In the genomic region with DNA sequence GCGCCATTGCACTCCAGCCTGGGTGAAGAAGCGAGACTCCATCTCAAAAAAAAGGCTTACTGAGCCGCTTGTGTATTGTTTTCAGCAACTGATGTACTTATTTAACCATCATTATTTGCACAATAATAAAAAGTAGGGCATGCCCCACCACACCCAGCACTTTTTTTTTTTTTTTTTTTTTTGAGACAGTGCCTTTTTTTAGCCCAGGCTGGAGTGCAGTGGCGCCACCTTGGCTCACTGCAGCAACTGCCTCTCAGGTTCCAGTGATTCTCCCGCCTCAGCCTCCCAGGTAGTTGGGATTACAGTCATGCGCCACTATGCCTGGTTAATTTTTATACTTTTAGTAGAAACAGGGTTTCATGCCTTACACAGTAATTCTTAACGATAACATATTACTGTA, we compare ENCODE assay signal across 16 cellular contexts. TPM values are rescaled to one million over a fixed set of nuclear protein-coding genes. Genes with fewer than 3 reads are reported as not detected.
A peak's percentile ranks its signal among the peaks of the same experiment; 100 is the strongest.
DNase-seq lines count a peak whose midpoint lies in the region; ATAC-seq, FAIRE-seq and TF ChIP-seq lines count a peak whose summit lies in the region.
"Had no signal": no experiment of that assay in that cellular context is flagged by ENCODE, and none has a peak within 500 bp of the region (broad histone marks: within the 10 kb centered on the region; RNA-seq: fewer than 3 reads in every experiment).

No MANE protein-coding gene starts in this region.

- H3K27ac ChIP-seq in GM12878 (ENCODE audit: control insufficient read depth, insufficient read depth) (no peak overlapping the region), mesendoderm (ENCODE audit: low read depth, low read length) (no peak overlapping the region), ascending aorta (no peak overlapping the region)

- no peak overlapping the region for H2BK15ac ChIP-seq in mesendoderm (replicated peaks; ENCODE audit: low read depth)

- H3K9ac ChIP-seq in GM12878 (ENCODE audit: control insufficient read depth, insufficient read depth, low read length) (no peak overlapping the region), mesendoderm (ENCODE audit: low read length) (no peak overlapping the region)

- H3K4me1 ChIP-seq in GM12878 (ENCODE audit: control insufficient read depth, insufficient read depth, low read length), result no peaks in the 10 kb centered on the region
- H3K4me1 ChIP-seq in mesendoderm (ENCODE audit: control insufficient read depth, low read depth, low read length), result no peaks in the 10 kb centered on the region
- H3K4me1 ChIP-seq in ascending aorta, result no peaks in the 10 kb centered on the region

- H3K27me3 ChIP-seq in GM12878 (replicated peaks in 1 of 2; ENCODE audit: control insufficient read depth in 2 of 2, insufficient read depth in 2 of 2, low read length in 1 of 2) (no peaks in the 10 kb centered on the region), mesendoderm (ENCODE audit: insufficient read depth, low read length, poor library complexity) (no peaks in the 10 kb centered on the region), ascending aorta (no peaks in the 10 kb centered on the region)

- RAD21 ChIA-PET in GM12878 (lab: Charles Lee; ENCODE audit: unreplicated experiment), result no interaction called here

- no peaks in the 10 kb centered on the region for H3K79me1 ChIP-seq in mesendoderm (ENCODE audit: low read length)

- H2AFZ ChIP-seq in GM12878 (ENCODE audit: control insufficient read depth, low read depth, low read length), result no peak overlapping the region

- H2AK5ac ChIP-seq in mesendoderm (ENCODE audit: low read length), result no peak overlapping the region

- TF ChIP-seq POLR2A in GM12878 (IDR thresholded peaks at IDR 0.05; ENCODE audit: low read depth, low read length), result no peak

- CTCF ChIA-PET in GM12878 (lab: Yijun Ruan, JAX), result interaction anchor here (1.3 kb wide), 1 partner anchor 10 kb away, joined by 4 read pairs; no protein-coding TSS in a partner anchor

- no peak for TF ChIP-seq EP300 in GM12878 (IDR thresholded peaks at IDR 0.05; ENCODE audit: borderline replicate concordance in 1 of 2, control insufficient read depth in 1 of 2, low read depth in 2 of 2, low read length in 2 of 2)

- SMC1A ChIA-PET in GM12878 (lab: Charles Lee; ENCODE audit: uncharacterized antibody, unreplicated experiment), result no interaction called here

- no TSS peak for BruUV-seq in GM12878 (replicated peaks; lab: Mats Ljungman, UMichigan)

- H3K9me3 ChIP-seq in GM12878 (replicated peaks; ENCODE audit: control insufficient read depth, insufficient read depth, low read length) (no peaks in the 10 kb centered on the region), ascending aorta (no peaks in the 10 kb centered on the region)

- H3K79me2 ChIP-seq in GM12878 (ENCODE audit: control insufficient read depth, insufficient read depth, low read length) (no peaks in the 10 kb centered on the region), mesendoderm (ENCODE audit: control insufficient read depth, insufficient read depth, low read length) (no peaks in the 10 kb centered on the region)

- POLR2A ChIA-PET in GM12878 (lab: Charles Lee), result no interaction called here

- no peak overlapping the region for H3K4me2 ChIP-seq in GM12878 (ENCODE audit: control insufficient read depth, insufficient read depth)
- H3K4me2 ChIP-seq in mesendoderm (ENCODE audit: low read length), result no peak overlapping the region
- H3K4me2 ChIP-seq: smooth muscle cell had no signal

- no peak overlapping the region for H4K5ac ChIP-seq in mesendoderm (ENCODE audit: low read length)

- no peak for TF ChIP-seq CTCF in GM12878 (IDR thresholded peaks at IDR 0.05 in 2 of 3, conservative IDR thresholded peaks at IDR 0.05 in 1 of 3; ENCODE audit: control insufficient read depth in 2 of 3, extremely low read depth in 1 of 3, insufficient read depth in 1 of 3, low read depth in 3 of 3, low read length in 3 of 3)
- no peak for TF ChIP-seq CTCF in ascending aorta (IDR thresholded peaks at IDR 0.05)

- no peak overlapping the region for H3K4me3 ChIP-seq in GM12878
- no peak overlapping the region for H3K4me3 ChIP-seq in mesendoderm (ENCODE audit: low read length)
- H3K4me3 ChIP-seq in ascending aorta, result no peak overlapping the region
- H3K4me3 ChIP-seq: smooth muscle cell had no signal

- ATAC-seq in GM12878 (no peak), HG02884 (IDR thresholded peaks at IDR 0.05; ENCODE audit: unreplicated experiment) (no peak)
- ATAC-seq: activated CD4-positive, CD25-positive, alpha-beta regulatory T cell treated with anti-CD3 and anti-CD28 coated beads, Interleukin-2, amount 50 U/mL, for 24 hours; stimulated activated naive CD8-positive, alpha-beta T cell treated with anti-CD3 and anti-CD28 coated beads, Interleukin-15, amount 100 ng/mL, for 72 hours had no signal

- intact Hi-C loops in GM12878 (cut with micrococcal nuclease; ENCODE audit: unreplicated experiment), result no loop called here
- intact Hi-C loops in ascending aorta (cut with DNase I), result no loop called here

- in situ Hi-C loops in KBM-7 (cut with MboI; ENCODE audit: low pct_unique_long_range_greater_than_20kb, low sequenced_read_pairs), result no loop called here
- in situ Hi-C loops in GM12878 (cut with MboI), result no loop called here

- H3K4ac ChIP-seq in mesendoderm (ENCODE audit: low read depth, low read length), result no peak overlapping the region

- no peak overlapping the region for H2BK120ac ChIP-seq in mesendoderm (ENCODE audit: low read depth, low read length)

- H4K20me1 ChIP-seq in GM12878 (ENCODE audit: control insufficient read depth, insufficient read depth), result no peaks in the 10 kb centered on the region

- H3K36me3 ChIP-seq in GM12878 (ENCODE audit: control insufficient read depth in 2 of 2, insufficient read depth in 2 of 2, low read length in 1 of 2), result peaks cover 19 to 23% of the 10 kb centered on the region in 2 experiments; a peak in 3 of 4 replicates
- H3K36me3 ChIP-seq in mesendoderm (ENCODE audit: control insufficient read depth, insufficient read depth, low read length), result peaks cover 19% of the 10 kb centered on the region
- H3K36me3 ChIP-seq in ascending aorta, result peaks cover 0 to 5% of the 10 kb centered on the region in 2 donors

- H4K8ac ChIP-seq in mesendoderm (ENCODE audit: low read depth, low read length), result no peak overlapping the region

- no peak for TF ChIP-seq RAD21 in GM12878 (IDR thresholded peaks at IDR 0.05; ENCODE audit: insufficient read depth, low read depth, low read length)

- no peak overlapping the region for H3K18ac ChIP-seq in mesendoderm (ENCODE audit: low read length)

- 95% methylated on average over 7 of the region's 7 CpGs for WGBS in GM12878 (ENCODE audit: insufficient coverage, insufficient replicate concordance, low lambda C conversion rate, missing lambda C conversion rate)
- no CpG with 5 or more reads among the region's 7 CpGs for WGBS in mesendoderm (ENCODE audit: extremely low coverage, insufficient coverage, low lambda C conversion rate)

- H3K56ac ChIP-seq in mesendoderm (ENCODE audit: low read length), result no peak overlapping the region

- peak; percentile 24 for DNase-seq in NCI-H2171 treated with DMSO at 0.1 percent for 48 hours (lab: John Stamatoyannopoulos, UW)
- no peak for DNase-seq in NCI-H2171 (lab: John Stamatoyannopoulos, UW)
- peak; percentile 37 for DNase-seq in KBM-7
- DNase-seq in GM12878 (ENCODE audit: low read depth, low spot score), result no peak
- DNase-seq in mesendoderm, result peak; percentile 29
- DNase-seq in NCI-H1105 treated with DMSO at 0.1 percent for 48 hours (lab: John Stamatoyannopoulos, UW), result no peak
- no peak for DNase-seq in ascending aorta (ENCODE audit: low spot score in 2 of 2)
- DNase-seq: activated naive CD4-positive, alpha-beta T cell treated with anti-CD3 and anti-CD28 coated beads for 36 hours; NCI-H2227 treated with DMSO at 0.1 percent for 48 hours; stimulated activated naive CD8-positive, alpha-beta T cell treated with anti-CD3 and anti-CD28 coated beads, Interleukin-15, amount 100 ng/mL, for 72 hours had no signal

- FAIRE-seq in GM12878 (lab: Jason Lieb, UNC), result no peak
- FAIRE-seq: endometrium, H54, islet of Langerhans had no signal

- no peak overlapping the region for H2BK5ac ChIP-seq in mesendoderm (ENCODE audit: low read length)

- no peak overlapping the region for H3K23ac ChIP-seq in mesendoderm (ENCODE audit: low read length)

RNA-seq across cellular contexts. Expression of gene TRNAU1AP, which starts 12.2 kb away (rescaled TPM):
- 99.4 and 101 TPM in 2 replicates for total RNA-seq in GM12878 (2013; cell fraction: nucleolus; rRNA removed)
- total RNA-seq in GM12878 (2014; rRNA removed), result 24.3 and 28.2 TPM in 2 replicates
- total RNA-seq in GM12878 (2014; rRNA removed; fragmentation: Illumina TruSeq; extraction: Trizol), result 26.2 and 29.5 TPM in 2 replicates
- total RNA-seq in GM12878 (2021), result 30.8 and 35.6 TPM in 2 replicates
- 16.8 TPM for polyA plus RNA-seq in GM12878 (2011; ENCODE audit: low read depth)
- 60.7 and 67.0 TPM in 2 replicates for polyA plus RNA-seq in GM12878 (2011; rRNA removed)
- polyA plus RNA-seq in GM12878 (2011; cell fraction: cytosol; rRNA removed), result 35.3 and 40.9 TPM in 2 replicates
- 49.4 and 62.4 TPM in 2 replicates for polyA plus RNA-seq in GM12878 (2011; cell fraction: nucleus; rRNA removed)
- polyA plus RNA-seq in GM12878 (2012), result 26.9 and 27.2 TPM in 2 replicates
- polyA plus RNA-seq in GM12878 (2014; fragmentation: Illumina TruSeq; extraction: Trizol), result 28.5 and 34.3 TPM in 2 replicates
- 10 to 100 TPM; 53.1 to 53.8 TPM for polyA plus RNA-seq in GM12878 (2014; fragmentation: Nextera tagmentation; extraction: Ambion mirVana)
- polyA plus RNA-seq in GM12878 (2014; rRNA removed), result 25.8 and 34.3 TPM in 2 replicates
- polyA plus RNA-seq in GM12878 (2016; fragmentation: Nextera tagmentation; extraction: Ambion mirVana), result 10 to 100 TPM; 28.5 to 32.8 TPM
- polyA minus RNA-seq in GM12878 (2011; rRNA and poly(A)+ RNA removed), result 31.7 and 32.2 TPM in 2 replicates
- polyA minus RNA-seq in GM12878 (2011; cell fraction: cytosol; rRNA and poly(A)+ RNA removed), result 13.1 and 13.7 TPM in 2 replicates
- polyA minus RNA-seq in GM12878 (2011; cell fraction: nucleus; rRNA and poly(A)+ RNA removed), result 18.9 and 26.8 TPM in 2 replicates
- polyA plus RNA-seq in mesendoderm (2013, experiment 1 of 2), result 20.8 TPM
- 23.7 TPM for polyA plus RNA-seq in mesendoderm (2013, experiment 2 of 2)
- 11.0 TPM for total RNA-seq in ascending aorta

RNA-seq across cellular contexts. Expression of gene RCC1, which starts 34.8 kb away (rescaled TPM):
- total RNA-seq in GM12878 (2013; cell fraction: nucleolus; rRNA removed), result 32.4 and 36.3 TPM in 2 replicates
- 69.0 and 78.6 TPM in 2 replicates for total RNA-seq in GM12878 (2014; rRNA removed)
- 66.3 and 71.8 TPM in 2 replicates for total RNA-seq in GM12878 (2014; rRNA removed; fragmentation: Illumina TruSeq; extraction: Trizol)
- total RNA-seq in GM12878 (2021), result 79.4 and 86.2 TPM in 2 replicates
- polyA plus RNA-seq in GM12878 (2011; ENCODE audit: low read depth), result 28.7 TPM
- polyA plus RNA-seq in GM12878 (2011; rRNA removed), result 45.4 and 64.5 TPM in 2 replicates
- 76.0 and 79.8 TPM in 2 replicates for polyA plus RNA-seq in GM12878 (2011; cell fraction: cytosol; rRNA removed)
- 62.4 and 81.8 TPM in 2 replicates for polyA plus RNA-seq in GM12878 (2011; cell fraction: nucleus; rRNA removed)
- polyA plus RNA-seq in GM12878 (2012), result 35.2 and 39.0 TPM in 2 replicates
- 69.6 and 99.4 TPM in 2 replicates for polyA plus RNA-seq in GM12878 (2014; fragmentation: Illumina TruSeq; extraction: Trizol)
- 10 to 100 TPM in 1 of 2 experiments, 1 to 10 TPM in 1; 8.3 to 15.2 TPM for polyA plus RNA-seq in GM12878 (2014; fragmentation: Nextera tagmentation; extraction: Ambion mirVana)
- 77.5 and 85.3 TPM in 2 replicates for polyA plus RNA-seq in GM12878 (2014; rRNA removed)
- polyA plus RNA-seq in GM12878 (2016; fragmentation: Nextera tagmentation; extraction: Ambion mirVana), result 10 to 100 TPM; 71.0 to 78.7 TPM
- polyA minus RNA-seq in GM12878 (2011; rRNA and poly(A)+ RNA removed), result 80.5 and 117 TPM in 2 replicates
- 16.3 and 25.6 TPM in 2 replicates for polyA minus RNA-seq in GM12878 (2011; cell fraction: cytosol; rRNA and poly(A)+ RNA removed)
- polyA minus RNA-seq in GM12878 (2011; cell fraction: nucleus; rRNA and poly(A)+ RNA removed), result 12.7 and 28.6 TPM in 2 replicates
- 84.3 TPM for polyA plus RNA-seq in mesendoderm (2013, experiment 1 of 2)
- polyA plus RNA-seq in mesendoderm (2013, experiment 2 of 2), result 84.2 TPM
- 70.5 TPM for total RNA-seq in ascending aorta

RNA-seq across cellular contexts. Expression of gene RAB42, which starts 51.4 kb away (rescaled TPM):
- 1.1 and 2.0 TPM in 2 replicates for total RNA-seq in GM12878 (2013; cell fraction: nucleolus; rRNA removed)
- total RNA-seq in GM12878 (2014; rRNA removed) (0.76 and 0.96 TPM in 2 replicates), GM12878 (2014; rRNA removed; fragmentation: Illumina TruSeq; extraction: Trizol) (0.28 and 0.49 TPM in 2 replicates), GM12878 (2021) (0.72 and 0.92 TPM in 2 replicates), ascending aorta (not detected)
- polyA plus RNA-seq in GM12878 (2011; ENCODE audit: low read depth), result 0.75 TPM
- polyA plus RNA-seq in GM12878 (2011; rRNA removed) (4.2 and 4.5 TPM in 2 replicates), GM12878 (2014; fragmentation: Illumina TruSeq; extraction: Trizol) (0.38 and 0.51 TPM in 2 replicates), GM12878 (2014; fragmentation: Nextera tagmentation; extraction: Ambion mirVana) (under 1 TPM; 0.16 to 0.21 TPM), GM12878 (2014; rRNA removed) (0.24 and 0.99 TPM in 2 replicates), GM12878 (2016; fragmentation: Nextera tagmentation; extraction: Ambion mirVana) (under 1 TPM; 0.28 to 0.48 TPM)
- polyA plus RNA-seq in GM12878 (2011; cell fraction: cytosol; rRNA removed), result 5.8 and 6.1 TPM in 2 replicates
- polyA plus RNA-seq in GM12878 (2011; cell fraction: nucleus; rRNA removed), result 1.4 and 2.3 TPM in 2 replicates
- 0.72 and 1.2 TPM in 2 replicates for polyA plus RNA-seq in GM12878 (2012)
- 3.0 and 3.7 TPM in 2 replicates for polyA minus RNA-seq in GM12878 (2011; rRNA and poly(A)+ RNA removed)
- polyA minus RNA-seq in GM12878 (2011; cell fraction: cytosol; rRNA and poly(A)+ RNA removed), result 1.6 and 1.9 TPM in 2 replicates
- 1.5 and 2.0 TPM in 2 replicates for polyA minus RNA-seq in GM12878 (2011; cell fraction: nucleus; rRNA and poly(A)+ RNA removed)
- 3.9 TPM for polyA plus RNA-seq in mesendoderm (2013, experiment 1 of 2)
- 4.1 TPM for polyA plus RNA-seq in mesendoderm (2013, experiment 2 of 2)
- total RNA-seq: activated naive CD4-positive, alpha-beta T cell treated with anti-CD3 and anti-CD28 coated beads for 36 hours had no signal

Comparison
In these comparisons a context has a peak if more than half of its experiments do, and no peak if none do; other contexts are left out.
1. DNase-seq: peak in NCI-H2171 treated with DMSO at 0.1 percent for 48 hours (single experiment), KBM-7 (single experiment) and mesendoderm (single experiment); none in NCI-H2171 (single experiment), GM12878 (single experiment), NCI-H1105 treated with DMSO at 0.1 percent for 48 hours (single experiment) and ascending aorta (0 of 2).